In genomic region chr12:6056406-6057211, GRCh38 we compare ENCODE assay signal across 8 cellular contexts.
A peak's percentile ranks its signal among the peaks of the same experiment; 100 is the strongest.
DNase-seq lines count a peak whose midpoint lies in the region; ATAC-seq and TF ChIP-seq lines count a peak whose summit lies in the region.

No MANE protein-coding gene starts in this region.

- peak; percentile 67 to 68 for ATAC-seq in activated T-cell treated with anti-CD3 and anti-CD28 coated beads, Interleukin-2, amount 50 U/mL, for 4 hours
- no peak for ATAC-seq in HG03565 (IDR thresholded peaks at IDR 0.05; ENCODE audit: unreplicated experiment)

- H3K27me3 ChIP-seq in vagina, result no peaks in the 10 kb centered on the region

- TF ChIP-seq CTCF in vagina (IDR thresholded peaks at IDR 0.05), result no peak

- peaks cover 4% of the 10 kb centered on the region for H3K4me1 ChIP-seq in vagina

- no peak overlapping the region for H3K27ac ChIP-seq in vagina

- H3K9me3 ChIP-seq in vagina, result no peaks in the 10 kb centered on the region

- H3K27me3 Mint-ChIP-seq in activated T-cell treated with anti-CD3 and anti-CD28 coated beads, Interleukin-2, amount 50 U/mL, for 4 hours (ENCODE audit: low read depth), result peaks cover 13% of the 10 kb centered on the region

- intact Hi-C loops in vagina (cut with DNase I), result no loop called here

- no peaks in the 10 kb centered on the region for H3K36me3 Mint-ChIP-seq in activated T-cell treated with anti-CD3 and anti-CD28 coated beads, Interleukin-2, amount 50 U/mL, for 4 hours (ENCODE audit: insufficient read depth)

- H3K4me3 Mint-ChIP-seq in activated T-cell treated with anti-CD3 and anti-CD28 coated beads, Interleukin-2, amount 50 U/mL, for 4 hours, result no peak overlapping the region

- H3K9me3 Mint-ChIP-seq in activated T-cell treated with anti-CD3 and anti-CD28 coated beads, Interleukin-2, amount 50 U/mL, for 4 hours, result no peaks in the 10 kb centered on the region

- no peaks in the 10 kb centered on the region for H3K36me3 ChIP-seq in vagina

- DNase-seq in stimulated activated CD4-positive, alpha-beta T cell treated with anti-CD3 and anti-CD28 coated beads, Interleukin-15, amount 100 ng/mL, for 24 hours, result peak; percentile 41
- no peak for DNase-seq in stimulated activated CD4-positive, alpha-beta T cell treated with anti-CD3 and anti-CD28 coated beads, Interleukin-2, amount 100 ng/mL, for 48 hours
- peak; percentile 32 for DNase-seq in activated T-cell treated with anti-CD3 and anti-CD28 coated beads, Interleukin-2, amount 50 U/mL, for 4 hours
- DNase-seq in islet precursor cell (peak; percentile 89), vagina (ENCODE audit: extremely low spot score in 2 of 2) (no peak), NCI-H1417 treated with DMSO at 0.1 percent for 48 hours (lab: John Stamatoyannopoulos, UW) (no peak), NCI-H2196 (lab: John Stamatoyannopoulos, UW; ENCODE audit: unreplicated experiment) (no peak)

- no peak for TF ChIP-seq POLR2A in vagina (IDR thresholded peaks at IDR 0.05)

- peaks cover 2% of the 10 kb centered on the region for H3K4me1 Mint-ChIP-seq in activated T-cell treated with anti-CD3 and anti-CD28 coated beads, Interleukin-2, amount 50 U/mL, for 4 hours (ENCODE audit: low read depth)

- H3K4me3 ChIP-seq in vagina, result peak overlapping the region; percentile 4 to 23

Comparison
In these comparisons a context has a peak if more than half of its experiments do, and no peak if none do; other contexts are left out.
1. DNase-seq: peak in stimulated activated CD4-positive, alpha-beta T cell treated with anti-CD3 and anti-CD28 coated beads, Interleukin-15, amount 100 ng/mL, for 24 hours (single experiment), activated T-cell treated with anti-CD3 and anti-CD28 coated beads, Interleukin-2, amount 50 U/mL, for 4 hours (single experiment) and islet precursor cell (single experiment); none in stimulated activated CD4-positive, alpha-beta T cell treated with anti-CD3 and anti-CD28 coated beads, Interleukin-2, amount 100 ng/mL, for 48 hours (0 of 2), vagina (0 of 2), NCI-H1417 treated with DMSO at 0.1 percent for 48 hours (single experiment) and NCI-H2196 (single experiment).